25 cellular contexts compared by ENCODE assay signal in genomic region chr20:47370214-47370613, GRCh38.
"Had no signal": no experiment of that assay in that cellular context is flagged by ENCODE, and none has a peak within 500 bp of the region (broad histone marks: within the 10 kb centered on the region; RNA-seq: fewer than 3 reads in every experiment).

No MANE protein-coding gene starts in this region.

- H3K27me3 ChIP-seq: adrenal gland, breast epithelium, Peyer's patch had no signal

- DNase-seq: activated CD4-positive, alpha-beta T cell treated with anti-CD3 and anti-CD28 coated beads for 48 hours; activated CD4-positive, alpha-beta T cell treated with anti-CD3 and anti-CD28 coated beads, Interleukin-2, amount 50 U/mL, for 4 hours; activated CD4-positive, CD25-positive, alpha-beta regulatory T cell treated with anti-CD3 and anti-CD28 coated beads, Interleukin-2, amount 50 U/mL, for 72 hours; activated CD8-positive, alpha-beta memory T cell treated with anti-CD3 and anti-CD28 coated beads, Interleukin-2, amount 50 U/mL, for 48 hours; activated CD8-positive, alpha-beta T cell treated with anti-CD3 and anti-CD28 coated beads, Interleukin-2, amount 10 ng/mL, durations not matched to agents 7 days and 5 days; activated naive CD4-positive, alpha-beta T cell treated with anti-CD3 and anti-CD28 coated beads, Interleukin-2, amount 50 U/mL, for 16 hours; activated naive CD8-positive, alpha-beta T cell treated with anti-CD3 and anti-CD28 coated beads, Interleukin-2, amount 10 ng/mL, durations not matched to agents 7 days and 5 days; activated T-cell treated with anti-CD3 and anti-CD28 coated beads, Interleukin-2, amount 50 U/mL, for 1 hour; adrenal gland; anterior cingulate cortex; caudate nucleus; MM.1S; NCI-H1105 treated with DMSO at 0.1 percent for 48 hours; NCI-H1436 treated with DMSO at 0.1 percent for 48 hours; NCI-H187; NCI-H2081; NCI-H510A treated with DMSO at 0.1 percent for 48 hours; NCI-H69; NK-92 treated with Interleukin-12 subunit alpha and Interleukin-12 subunit beta, amount 100 ng/mL, for 24 hours; OCI-M1; Peyer's patch; SHP77 treated with DMSO at 0.1 percent for 48 hours had no signal

- H3K9me3 ChIP-seq: adrenal gland, breast epithelium, Peyer's patch had no signal

- H3K9me3 Mint-ChIP-seq: activated naive CD8-positive, alpha-beta T cell treated with anti-CD3 and anti-CD28 coated beads, Interleukin-2, amount 10 ng/mL, durations not matched to agents 7 days and 5 days; T-helper 1 cell treated with Interleukin-12 subunit alpha and Interleukin-12 subunit beta and Interleukin-4 antibody, amounts not matched to agents 30 μg/mL and 1 μg/mL, for 36 hours; WTC11 had no signal

- H3K27ac Mint-ChIP-seq: activated CD8-positive, alpha-beta T cell treated with anti-CD3 and anti-CD28 coated beads, Interleukin-2, amount 10 ng/mL, durations not matched to agents 7 days and 5 days; activated naive CD8-positive, alpha-beta T cell treated with anti-CD3 and anti-CD28 coated beads, Interleukin-2, amount 10 ng/mL, durations not matched to agents 7 days and 5 days; T-helper 1 cell treated with Interleukin-12 subunit alpha and Interleukin-12 subunit beta and Interleukin-4 antibody, amounts not matched to agents 30 μg/mL and 1 μg/mL, for 36 hours had no signal

- H3K4me3 Mint-ChIP-seq: activated CD8-positive, alpha-beta T cell treated with anti-CD3 and anti-CD28 coated beads, Interleukin-2, amount 10 ng/mL, durations not matched to agents 7 days and 5 days; activated naive CD8-positive, alpha-beta T cell treated with anti-CD3 and anti-CD28 coated beads, Interleukin-2, amount 10 ng/mL, durations not matched to agents 7 days and 5 days; T-helper 1 cell treated with Interleukin-12 subunit alpha and Interleukin-12 subunit beta and Interleukin-4 antibody, amounts not matched to agents 30 μg/mL and 1 μg/mL, for 36 hours had no signal

- H3K36me3 ChIP-seq: adrenal gland, breast epithelium, Peyer's patch had no signal

- H3K4me3 ChIP-seq: adrenal gland, breast epithelium, Peyer's patch had no signal

- H3K4me1 ChIP-seq: adrenal gland, breast epithelium had no signal

- H3K27ac ChIP-seq: adrenal gland, breast epithelium, Peyer's patch had no signal

- ATAC-seq: activated CD8-positive, alpha-beta T cell treated with anti-CD3 and anti-CD28 coated beads, Interleukin-2, amount 10 ng/mL, durations not matched to agents 7 days and 5 days had no signal

- H3K36me3 Mint-ChIP-seq: activated naive CD8-positive, alpha-beta T cell treated with anti-CD3 and anti-CD28 coated beads, Interleukin-2, amount 10 ng/mL, durations not matched to agents 7 days and 5 days had no signal
